Comparison of ENCODE assay signal across 8 cellular contexts in genomic region chr2:102355526-102356380, GRCh38. TPM values are rescaled to one million over a fixed set of nuclear protein-coding genes. Genes with fewer than 3 reads are reported as not detected.
DNase-seq lines count a peak whose midpoint lies in the region; ATAC-seq and TF ChIP-seq lines count a peak whose summit lies in the region.

A gene with protein sequence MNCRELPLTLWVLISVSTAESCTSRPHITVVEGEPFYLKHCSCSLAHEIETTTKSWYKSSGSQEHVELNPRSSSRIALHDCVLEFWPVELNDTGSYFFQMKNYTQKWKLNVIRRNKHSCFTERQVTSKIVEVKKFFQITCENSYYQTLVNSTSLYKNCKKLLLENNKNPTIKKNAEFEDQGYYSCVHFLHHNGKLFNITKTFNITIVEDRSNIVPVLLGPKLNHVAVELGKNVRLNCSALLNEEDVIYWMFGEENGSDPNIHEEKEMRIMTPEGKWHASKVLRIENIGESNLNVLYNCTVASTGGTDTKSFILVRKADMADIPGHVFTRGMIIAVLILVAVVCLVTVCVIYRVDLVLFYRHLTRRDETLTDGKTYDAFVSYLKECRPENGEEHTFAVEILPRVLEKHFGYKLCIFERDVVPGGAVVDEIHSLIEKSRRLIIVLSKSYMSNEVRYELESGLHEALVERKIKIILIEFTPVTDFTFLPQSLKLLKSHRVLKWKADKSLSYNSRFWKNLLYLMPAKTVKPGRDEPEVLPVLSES (plus strand): TSS chr2:102355796. CDS start chr2:102362661, 6,865 bp downstream.

- H3K9me3 Mint-ChIP-seq in chondrocyte (ENCODE audit: low read depth): no peaks in the 10 kb centered on the region

- DNase-seq in NCI-H2107 (lab: John Stamatoyannopoulos, UW) (peak; percentile 12), NCI-H2107 treated with DMSO at 0.1 percent for 48 hours (lab: John Stamatoyannopoulos, UW; ENCODE audit: unreplicated experiment) (no peak), NCI-H146 (lab: John Stamatoyannopoulos, UW) (peak; percentile 38), chondrocyte (ENCODE audit: low spot score) (no peak), left kidney (ENCODE audit: low read depth, low spot score) (peak; percentile 91)
- peak; percentile 72 for DNase-seq in stimulated activated CD4-positive, alpha-beta T cell treated with anti-CD3 and anti-CD28 coated beads, Interleukin-1b, Interleukin-23, amount 100 ng/mL, for 48 hours

- H3K27me3 Mint-ChIP-seq in chondrocyte (ENCODE audit: low read depth): peaks cover 26% of the 10 kb centered on the region

- H3K27ac Mint-ChIP-seq in chondrocyte (ENCODE audit: unreplicated experiment): no peak within 1 kb of the TSS

- peak; percentile 94 for TF ChIP-seq CTCF in chondrocyte (IDR thresholded peaks at IDR 0.05)

- peaks cover 7% of the 10 kb centered on the region for H3K4me1 Mint-ChIP-seq in chondrocyte (ENCODE audit: low read depth)

- ATAC-seq in HG02678 (IDR thresholded peaks at IDR 0.05; ENCODE audit: unreplicated experiment): peak; percentile 94
- peak; percentile 75 to 83 for ATAC-seq in activated CD4-positive, CD25-positive, alpha-beta regulatory T cell treated with anti-CD3 and anti-CD28 coated beads, Interleukin-2, amount 50 U/mL, for 24 hours

- H3K36me3 Mint-ChIP-seq in chondrocyte (ENCODE audit: low read depth): no peaks in the 10 kb centered on the region

- H3K4me3 Mint-ChIP-seq in chondrocyte (ENCODE audit: unreplicated experiment): peak within 1 kb of the TSS; percentile 72

RNA-seq across cellular contexts. Expression of the gene that starts here (rescaled TPM):
- total RNA-seq in chondrocyte: 0.37 to 1.1 TPM (median 0.49 TPM) in 3 replicates

Comparison
In these comparisons a context has a peak if more than half of its experiments do, and no peak if none do; other contexts are left out.
1. DNase-seq: peak in NCI-H2107 (single experiment), NCI-H146 (single experiment), left kidney (single experiment) and stimulated activated CD4-positive, alpha-beta T cell treated with anti-CD3 and anti-CD28 coated beads, Interleukin-1b, Interleukin-23, amount 100 ng/mL, for 48 hours (single experiment); none in NCI-H2107 treated with DMSO at 0.1 percent for 48 hours (single experiment) and chondrocyte (single experiment).